Comparison of ENCODE assay signal across 8 cellular contexts in the genomic region with DNA sequence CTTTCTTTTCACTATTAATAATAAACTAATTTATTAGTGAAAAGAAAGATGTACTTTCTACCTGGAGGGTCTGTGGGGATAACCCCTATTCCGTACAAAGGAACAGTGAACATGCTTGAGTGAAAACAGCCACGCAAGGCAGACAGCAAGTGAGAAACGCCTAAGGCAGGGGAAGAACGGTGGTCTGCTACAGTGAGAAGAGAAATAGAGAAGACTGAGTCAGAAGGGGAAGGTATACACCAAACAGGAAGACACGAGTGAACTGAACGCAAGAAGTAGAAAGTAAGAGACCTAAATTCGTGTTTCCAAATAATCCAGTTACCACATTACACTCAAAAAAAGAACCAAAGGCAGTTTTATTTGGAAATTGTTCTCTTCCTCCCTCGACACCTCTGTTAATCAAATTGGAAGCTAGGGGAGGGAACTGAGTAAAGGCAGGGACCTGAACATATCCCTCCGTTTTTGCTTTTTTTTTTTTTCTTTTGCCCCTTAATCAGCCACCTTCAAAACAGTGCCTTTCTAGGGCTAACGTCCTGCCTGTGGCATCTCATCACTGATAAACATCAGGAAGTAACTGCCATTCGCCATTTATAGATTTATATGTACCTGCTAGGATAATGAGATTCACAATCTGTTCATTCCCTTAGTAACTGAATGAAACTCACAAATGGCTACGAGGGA. TPM values are rescaled to one million over a fixed set of nuclear protein-coding genes. Genes with fewer than 3 reads are reported as not detected.
DNase-seq lines count a peak whose midpoint lies in the region; ATAC-seq and TF ChIP-seq lines count a peak whose summit lies in the region.

No MANE protein-coding gene starts in this region.

- H3K27ac Mint-ChIP-seq in naive thymus-derived CD4-positive, alpha-beta T cell, result peak overlapping the region in 6 of 9 donors; percentile 3 to 85 (median 60)
- H3K27ac Mint-ChIP-seq in progenitor cell of endocrine pancreas, result no peak overlapping the region

- peaks cover 15 to 53% (median 28%) of the 10 kb centered on the region in 7 donors for H3K4me1 Mint-ChIP-seq in naive thymus-derived CD4-positive, alpha-beta T cell
- peaks cover 3% of the 10 kb centered on the region for H3K4me1 Mint-ChIP-seq in progenitor cell of endocrine pancreas (ENCODE audit: low read depth)

- no peak for TF ChIP-seq POLR2A in breast epithelium (IDR thresholded peaks at IDR 0.05)
- TF ChIP-seq POLR2A in body of pancreas (IDR thresholded peaks at IDR 0.05), result no peak

- POLR2A ChIA-PET in naive thymus-derived CD4-positive, alpha-beta T cell (lab: Charles Lee), result interaction anchor here (0.5 to 0.6 kb wide), 2 partner anchors 13 to 60 kb away, joined by 3 to 4 read pairs; no protein-coding TSS in a partner anchor

- H3K4me3 ChIP-seq in breast epithelium (peak overlapping the region in 1 of 3 donors; percentile 40), body of pancreas (no peak overlapping the region)
- peak overlapping the region; percentile 29 for H3K4me3 ChIP-seq in naive thymus-derived CD4-positive, alpha-beta T cell (ENCODE audit: low read length)

- DNase-seq in Daoy (ENCODE audit: low read depth) (peak; percentile 67), M059J (ENCODE audit: low read depth) (peak; percentile 65), breast epithelium (ENCODE audit: low spot score in 2 of 2) (no peak), body of pancreas (no peak), progenitor cell of endocrine pancreas (ENCODE audit: low spot score, unreplicated experiment) (no peak), NCI-H2196 treated with DMSO at 0.1 percent for 48 hours (lab: John Stamatoyannopoulos, UW; ENCODE audit: unreplicated experiment) (no peak)
- peak in 1 of 9 donors; percentile 9 for DNase-seq in naive thymus-derived CD4-positive, alpha-beta T cell

- H3K4me1 ChIP-seq in breast epithelium (no peaks in the 10 kb centered on the region), body of pancreas (no peaks in the 10 kb centered on the region)
- H3K4me1 ChIP-seq in naive thymus-derived CD4-positive, alpha-beta T cell (ENCODE audit: control insufficient read depth in 2 of 2, insufficient read depth in 2 of 2, low read length in 2 of 2), result peaks cover 0 to 22% of the 10 kb centered on the region in 2 donors

- TF ChIP-seq CTCF in breast epithelium (IDR thresholded peaks at IDR 0.05) (no peak), body of pancreas (IDR thresholded peaks at IDR 0.05) (no peak), progenitor cell of endocrine pancreas (IDR thresholded peaks at IDR 0.05; ENCODE audit: unreplicated experiment) (no peak)

- H3K27me3 ChIP-seq in breast epithelium, result no peaks in the 10 kb centered on the region
- no peaks in the 10 kb centered on the region for H3K27me3 ChIP-seq in naive thymus-derived CD4-positive, alpha-beta T cell (ENCODE audit: control insufficient read depth in 2 of 2, insufficient read depth in 2 of 2, low read length in 2 of 2)
- no peaks in the 10 kb centered on the region for H3K27me3 ChIP-seq in body of pancreas

- no peaks in the 10 kb centered on the region for H3K36me3 ChIP-seq in breast epithelium
- H3K36me3 ChIP-seq in naive thymus-derived CD4-positive, alpha-beta T cell (ENCODE audit: control insufficient read depth in 2 of 3, insufficient read depth in 3 of 3, low read length in 3 of 3), result no peaks in the 10 kb centered on the region
- H3K36me3 ChIP-seq in body of pancreas (replicated peaks in 1 of 2; ENCODE audit: insufficient read depth in 1 of 2, low read depth in 2 of 2), result no peaks in the 10 kb centered on the region

- H3K9me3 ChIP-seq in breast epithelium (no peaks in the 10 kb centered on the region), body of pancreas (no peaks in the 10 kb centered on the region)
- no peaks in the 10 kb centered on the region for H3K9me3 ChIP-seq in naive thymus-derived CD4-positive, alpha-beta T cell (ENCODE audit: control insufficient read depth in 2 of 3, low read length in 3 of 3)

- 57 to 70% methylated on average over 12 of the region's 12 CpGs for WGBS in body of pancreas, 2 donors

- H3K27ac ChIP-seq in breast epithelium (peak overlapping the region; percentile 79 to 83), body of pancreas (peak overlapping the region in 2 of 4 donors; percentile 36 to 76)
- no peak overlapping the region for H3K27ac ChIP-seq in naive thymus-derived CD4-positive, alpha-beta T cell (ENCODE audit: low read depth, low read length)

- peaks cover 0 to 22% (median 0%) of the 10 kb centered on the region in 5 donors for H3K36me3 Mint-ChIP-seq in naive thymus-derived CD4-positive, alpha-beta T cell
- H3K36me3 Mint-ChIP-seq in progenitor cell of endocrine pancreas (ENCODE audit: insufficient read depth), result peaks cover 3% of the 10 kb centered on the region

- no peaks in the 10 kb centered on the region for H3K27me3 Mint-ChIP-seq in naive thymus-derived CD4-positive, alpha-beta T cell
- no peaks in the 10 kb centered on the region for H3K27me3 Mint-ChIP-seq in progenitor cell of endocrine pancreas

- H3K9me3 Mint-ChIP-seq in naive thymus-derived CD4-positive, alpha-beta T cell, result peaks cover 0 to 5% (median 0%) of the 10 kb centered on the region in 11 donors
- H3K9me3 Mint-ChIP-seq in progenitor cell of endocrine pancreas (ENCODE audit: low read depth), result no peaks in the 10 kb centered on the region

- CTCF ChIA-PET in naive thymus-derived CD4-positive, alpha-beta T cell (lab: Charles Lee), result no interaction called here

- peak overlapping the region in 9 of 10 donors; percentile 12 to 79 (median 56) for H3K4me3 Mint-ChIP-seq in naive thymus-derived CD4-positive, alpha-beta T cell
- H3K4me3 Mint-ChIP-seq in progenitor cell of endocrine pancreas (ENCODE audit: low read depth), result no peak overlapping the region

- intact Hi-C loops in breast epithelium (cut with DNase I; ENCODE audit: low total_unique reads), result no loop called here
- intact Hi-C loops in naive thymus-derived CD4-positive, alpha-beta T cell (cut with micrococcal nuclease), result loop anchor here (1.0 to 10.0 kb wide), 4 partner anchors 14 to 230 kb away; a partner anchor contains a TSS
- intact Hi-C loops in body of pancreas (cut with DNase I), result no loop called here

- ATAC-seq in GM21423 (IDR thresholded peaks at IDR 0.05; ENCODE audit: unreplicated experiment) (peak; percentile 77), body of pancreas (no peak)
- peak; percentile 67 for ATAC-seq in naive thymus-derived CD4-positive, alpha-beta T cell

RNA-seq across cellular contexts. Expression of a gene that starts 48.9 kb away (rescaled TPM):
- 29.9 and 33.8 TPM in 2 replicates for total RNA-seq in Daoy (2014; rRNA removed; shearing (Covaris generic))
- total RNA-seq in M059J (2014; rRNA removed; shearing (Covaris generic)), result 31.5 and 35.4 TPM in 2 replicates
- total RNA-seq in breast epithelium, result 10 to 100 TPM; 26.7 to 63.2 (median 37.4) TPM
- total RNA-seq in naive thymus-derived CD4-positive, alpha-beta T cell, result 10 to 100 TPM; 32.2 to 82.7 (median 47.4) TPM
- polyA plus RNA-seq in naive thymus-derived CD4-positive, alpha-beta T cell, result 1 to 10 TPM; 1.5 to 3.0 TPM
- total RNA-seq in body of pancreas, result 10 to 100 TPM; 24.6 to 24.7 TPM
- 35.8 and 37.5 TPM in 2 replicates for total RNA-seq in progenitor cell of endocrine pancreas

Comparison
In these comparisons a context has a peak if more than half of its experiments do, and no peak if none do; other contexts are left out.
1. DNase-seq: peak in Daoy (single experiment) and M059J (single experiment); none in breast epithelium (0 of 2), body of pancreas (0 of 4), progenitor cell of endocrine pancreas (single experiment) and NCI-H2196 treated with DMSO at 0.1 percent for 48 hours (single experiment).
2. intact Hi-C loops: an anchor here in naive thymus-derived CD4-positive, alpha-beta T cell (1.0 to 10.0 kb wide); none called in breast epithelium and body of pancreas.